In genomic region chr10:59944339-59944935, GRCh38 we compare ENCODE assay signal across 1 cellular context.
TF ChIP-seq lines count a peak whose summit lies in the region.

No MANE protein-coding gene starts in this region.

TF ChIP-seq in GM23338, 12 proteins besides CTCF, POLR2A, EP300 and RAD21 (continued from another document):
- TF ChIP-seq ZNF462 (CRISPR knock-in tag; IDR thresholded peaks at IDR 0.05), result no peak
